ENCODE assay signal across 12 cellular contexts in genomic region chr1:178134061-178134460, GRCh38. TPM values are rescaled to one million over a fixed set of nuclear protein-coding genes. Genes with fewer than 3 reads are reported as not detected.
A peak's percentile ranks its signal among the peaks of the same experiment; 100 is the strongest.
DNase-seq lines count a peak whose midpoint lies in the region; ATAC-seq, FAIRE-seq and TF ChIP-seq lines count a peak whose summit lies in the region.
"Had no signal": no experiment of that assay in that cellular context is flagged by ENCODE, and none has a peak within 500 bp of the region (broad histone marks: within the 10 kb centered on the region; RNA-seq: fewer than 3 reads in every experiment).

No MANE protein-coding gene starts in this region.

- no peaks in the 10 kb centered on the region for H3K9me3 ChIP-seq in GM12878 (replicated peaks; ENCODE audit: control insufficient read depth, insufficient read depth, low read length)
- H3K9me3 ChIP-seq in esophagus squamous epithelium = no peaks in the 10 kb centered on the region

- POLR2A ChIA-PET in AG04449 (lab: Yijun Ruan, JAX) (interaction anchor here (0.6 kb wide), 1 partner anchor 98 kb away, joined by 3 read pairs; no protein-coding TSS in a partner anchor), GM12878 (lab: Charles Lee) (interaction anchor here (0.7 to 2.0 kb wide), 2 partner anchors 10 to 37 kb away, joined by 8 read pairs; no protein-coding TSS in a partner anchor)

- TF ChIP-seq CTCF in AG04449 (IDR thresholded peaks at IDR 0.05; ENCODE audit: insufficient read depth, low read length, missing control alignments) (no peak), GM12878 (IDR thresholded peaks at IDR 0.05 in 2 of 3, conservative IDR thresholded peaks at IDR 0.05 in 1 of 3; ENCODE audit: control insufficient read depth in 2 of 3, extremely low read depth in 1 of 3, insufficient read depth in 1 of 3, low read depth in 3 of 3, low read length in 3 of 3) (no peak), esophagus squamous epithelium (IDR thresholded peaks at IDR 0.05) (no peak)

- SMC1A ChIA-PET in GM12878 (lab: Charles Lee; ENCODE audit: uncharacterized antibody, unreplicated experiment) = interaction anchor here (0.9 to 1.9 kb wide), 4 partner anchors 13 to 41 kb away, joined by 3 to 5 read pairs (median 4); no protein-coding TSS in a partner anchor

- no peak for FAIRE-seq in GM12878 (lab: Jason Lieb, UNC)

- no peaks in the 10 kb centered on the region for H4K20me1 ChIP-seq in GM12878 (ENCODE audit: control insufficient read depth, insufficient read depth)

- H2AFZ ChIP-seq in GM12878 (ENCODE audit: control insufficient read depth, low read depth, low read length) = no peak overlapping the region

- H3K27ac ChIP-seq in GM12878 (ENCODE audit: control insufficient read depth, insufficient read depth) (no peak overlapping the region), esophagus squamous epithelium (no peak overlapping the region)
- H3K27ac ChIP-seq: VCaP had no signal

- in situ Hi-C loops in GM12878 (cut with MboI) = no loop called here

- WGBS in GM12878 (ENCODE audit: insufficient coverage, insufficient replicate concordance, low lambda C conversion rate, missing lambda C conversion rate) = 17% methylated on average over 1 of the region's 2 CpGs
- 40 to 71% methylated on average over 1 to 2 of the region's 2 CpGs for WGBS in esophagus squamous epithelium, 2 donors

- TF ChIP-seq EP300 in GM12878 (IDR thresholded peaks at IDR 0.05; ENCODE audit: borderline replicate concordance in 1 of 2, control insufficient read depth in 1 of 2, low read depth in 2 of 2, low read length in 2 of 2) = no peak

- no peaks in the 10 kb centered on the region for H3K27me3 ChIP-seq in GM12878 (replicated peaks in 1 of 2; ENCODE audit: control insufficient read depth in 2 of 2, insufficient read depth in 2 of 2, low read length in 1 of 2)
- no peaks in the 10 kb centered on the region for H3K27me3 ChIP-seq in esophagus squamous epithelium

- DNase-seq in AG04449 (ENCODE audit: low read depth, low spot score) (peak; percentile 31), Kasumi-1 (lab: John Stamatoyannopoulos, UW) (peak; percentile 92 to 95), GM12878 (ENCODE audit: low read depth, low spot score) (no peak), iris pigment epithelial cell (ENCODE audit: low read depth) (peak; percentile 87), DMS153 (lab: John Stamatoyannopoulos, UW) (no peak), NCI-H146 treated with DMSO at 0.1 percent for 48 hours (lab: John Stamatoyannopoulos, UW; ENCODE audit: unreplicated experiment) (no peak), esophagus squamous epithelium (lab: John Stamatoyannopoulos, UW) (no peak)
- DNase-seq: CD4-positive, alpha-beta T cell; NCI-H1694; stimulated activated CD4-positive, alpha-beta T cell treated with anti-CD3 and anti-CD28 coated beads, Interleukin-12 subunit alpha, Interleukin-12 subunit beta, amount 100 ng/mL, for 4 hours had no signal

- no TSS peak for BruUV-seq in GM12878 (replicated peaks; lab: Mats Ljungman, UMichigan)

- H3K4me3 ChIP-seq in AG04449 (ENCODE audit: low read depth, low read length) = no peak overlapping the region
- H3K4me3 ChIP-seq in GM12878 = no peak overlapping the region
- no peak overlapping the region for H3K4me3 ChIP-seq in esophagus squamous epithelium

- RAD21 ChIA-PET in GM12878 (lab: Charles Lee; ENCODE audit: unreplicated experiment) = interaction anchor here (0.7 to 1.7 kb wide), 2 partner anchors 13 to 78 kb away, joined by 4 read pairs; no protein-coding TSS in a partner anchor

- TF ChIP-seq POLR2A in GM12878 (IDR thresholded peaks at IDR 0.05; ENCODE audit: low read depth, low read length) = no peak
- TF ChIP-seq POLR2A in esophagus squamous epithelium (IDR thresholded peaks at IDR 0.05) = no peak

- TF ChIP-seq RAD21 in GM12878 (IDR thresholded peaks at IDR 0.05; ENCODE audit: insufficient read depth, low read depth, low read length) = no peak

- H3K79me2 ChIP-seq in GM12878 (ENCODE audit: control insufficient read depth, insufficient read depth, low read length) = no peaks in the 10 kb centered on the region

- ATAC-seq in GM12878 (peak; percentile 58), GM21825 (IDR thresholded peaks at IDR 0.05; ENCODE audit: unreplicated experiment) (no peak)

- H3K36me3 ChIP-seq in GM12878 (ENCODE audit: control insufficient read depth in 2 of 2, insufficient read depth in 2 of 2, low read length in 1 of 2) (no peaks in the 10 kb centered on the region), esophagus squamous epithelium (no peaks in the 10 kb centered on the region)

- intact Hi-C loops in GM12878 (cut with micrococcal nuclease; ENCODE audit: unreplicated experiment) = no loop called here
- intact Hi-C loops in esophagus squamous epithelium (cut with DNase I) = no loop called here

- H3K9ac ChIP-seq in GM12878 (ENCODE audit: control insufficient read depth, insufficient read depth, low read length) = no peak overlapping the region

- H3K4me2 ChIP-seq in GM12878 (ENCODE audit: control insufficient read depth, insufficient read depth) = no peak overlapping the region

- CTCF ChIA-PET in AG04449 (lab: Yijun Ruan, JAX) = no interaction called here
- CTCF ChIA-PET in GM12878 (lab: Yijun Ruan, JAX) = interaction anchor here (1.5 kb wide), 1 partner anchor 12 kb away, joined by 6 read pairs; no protein-coding TSS in a partner anchor

- H3K4me1 ChIP-seq in GM12878 (ENCODE audit: control insufficient read depth, insufficient read depth, low read length) (no peaks in the 10 kb centered on the region), esophagus squamous epithelium (peaks cover 0 to 15% (median 6%) of the 10 kb centered on the region in 3 donors)

TF ChIP-seq in GM12878, 131 proteins besides CTCF, POLR2A, EP300 and RAD21 (continues in another document):
- no peak for TF ChIP-seq EED (IDR thresholded peaks at IDR 0.05; ENCODE audit: low read depth)
- no peak for TF ChIP-seq SMC3 (IDR thresholded peaks at IDR 0.05; ENCODE audit: borderline replicate concordance, low read length)
- no peak for TF ChIP-seq LARP7 (IDR thresholded peaks at IDR 0.05)
- TF ChIP-seq ZBTB40 (IDR thresholded peaks at IDR 0.05; ENCODE audit: borderline replicate concordance) = no peak
- TF ChIP-seq PAX8 (IDR thresholded peaks at IDR 0.05) = no peak

RNA-seq across cellular contexts. Expression of gene RASAL2, which starts 40.2 kb away (rescaled TPM):
- total RNA-seq in GM12878 (2013; cell fraction: nucleolus; rRNA removed) = 34.4 and 37.5 TPM in 2 replicates
- 0.45 and 0.54 TPM in 2 replicates for total RNA-seq in GM12878 (2014; rRNA removed)
- total RNA-seq in GM12878 (2014; rRNA removed; fragmentation: Illumina TruSeq; extraction: Trizol) = 0.13 and 0.14 TPM in 2 replicates
- 0.21 and 0.61 TPM in 2 replicates for total RNA-seq in GM12878 (2021)
- 0.20 TPM for polyA plus RNA-seq in GM12878 (2011; ENCODE audit: low read depth)
- polyA plus RNA-seq in GM12878 (2011; rRNA removed) = 6.9 and 7.5 TPM in 2 replicates
- 5.8 and 6.3 TPM in 2 replicates for polyA plus RNA-seq in GM12878 (2011; cell fraction: cytosol; rRNA removed)
- polyA plus RNA-seq in GM12878 (2011; cell fraction: nucleus; rRNA removed) = 15.5 and 17.4 TPM in 2 replicates
- polyA plus RNA-seq in GM12878 (2012) = 0.04 and 0.06 TPM in 2 replicates
- polyA plus RNA-seq in GM12878 (2014; fragmentation: Illumina TruSeq; extraction: Trizol) = 0.16 and 0.21 TPM in 2 replicates
- under 1 TPM; 0.02 to 0.05 TPM for polyA plus RNA-seq in GM12878 (2014; fragmentation: Nextera tagmentation; extraction: Ambion mirVana)
- polyA plus RNA-seq in GM12878 (2014; rRNA removed) = 0.11 and 0.17 TPM in 2 replicates
- under 1 TPM in 1 of 2 experiments, not detected in 1; 0.08 TPM for polyA plus RNA-seq in GM12878 (2016; fragmentation: Nextera tagmentation; extraction: Ambion mirVana)
- polyA minus RNA-seq in GM12878 (2011; rRNA and poly(A)+ RNA removed) = 16.6 and 21.6 TPM in 2 replicates
- 4.5 and 5.4 TPM in 2 replicates for polyA minus RNA-seq in GM12878 (2011; cell fraction: cytosol; rRNA and poly(A)+ RNA removed)
- polyA minus RNA-seq in GM12878 (2011; cell fraction: nucleus; rRNA and poly(A)+ RNA removed) = 13.9 and 28.9 TPM in 2 replicates
- 10 to 100 TPM; 20.4 to 29.8 (median 25.5) TPM for total RNA-seq in esophagus squamous epithelium

Comparison
In these comparisons a context has a peak if more than half of its experiments do, and no peak if none do; other contexts are left out.
1. DNase-seq: peak in AG04449 (single experiment), Kasumi-1 (2 of 2) and iris pigment epithelial cell (single experiment); none in GM12878 (single experiment), DMS153 (single experiment), NCI-H146 treated with DMSO at 0.1 percent for 48 hours (single experiment) and esophagus squamous epithelium (single experiment).